ENCODE assay signal across 9 cellular contexts in genomic region chr1:109307363-109308021, GRCh38. TPM values are rescaled to one million over a fixed set of nuclear protein-coding genes. Genes with fewer than 3 reads are reported as not detected.
DNase-seq lines count a peak whose midpoint lies in the region; ATAC-seq, FAIRE-seq and TF ChIP-seq lines count a peak whose summit lies in the region.
"Had no signal": no experiment of that assay in that cellular context is flagged by ENCODE, and none has a peak within 500 bp of the region (broad histone marks: within the 10 kb centered on the region; RNA-seq: fewer than 3 reads in every experiment).

No MANE protein-coding gene starts in this region.

- no peak for ATAC-seq in GM21529 (IDR thresholded peaks at IDR 0.05; ENCODE audit: unreplicated experiment)
- no peak for ATAC-seq in GM18870 (IDR thresholded peaks at IDR 0.05; ENCODE audit: unreplicated experiment)

- DNase-seq in G401 (ENCODE audit: low spot score) (peak; percentile 34), NCI-H345 (lab: John Stamatoyannopoulos, UW) (peak; percentile 83), nucleus accumbens (lab: John Stamatoyannopoulos, UW) (peak in 35 of 56 donors; percentile 16 to 69 (median 37)), DMS114 treated with DMSO at 0.1 percent for 48 hours (lab: John Stamatoyannopoulos, UW; ENCODE audit: unreplicated experiment) (no peak), GM12892 (ENCODE audit: insufficient read length) (no peak)

- H3K9me3 ChIP-seq in duodenal mucosa (ENCODE audit: control insufficient read depth in 1 of 2, low read length in 2 of 2) = no peaks in the 10 kb centered on the region

- TF ChIP-seq POLR2A in GM12892 (IDR thresholded peaks at IDR 0.05; ENCODE audit: low read depth, low read length) = no peak

- H3K4me3 ChIP-seq in duodenal mucosa (ENCODE audit: low read depth in 1 of 2, low read length in 2 of 2) = no peak overlapping the region

- FAIRE-seq in GM12892 (lab: Jason Lieb, UNC) = no peak

- H3K4me1 ChIP-seq in duodenal mucosa (ENCODE audit: control insufficient read depth in 1 of 2, insufficient read depth in 2 of 2, low read length in 2 of 2) = peaks cover 16 to 18% of the 10 kb centered on the region in 2 donors

- H3K36me3 ChIP-seq in duodenal mucosa (ENCODE audit: control insufficient read depth in 1 of 2, insufficient read depth in 2 of 2, low read length in 2 of 2) = peaks cover 0 to 5% of the 10 kb centered on the region in 2 donors

- peak overlapping the region in 1 of 2 donors; percentile 5 for H3K9ac ChIP-seq in duodenal mucosa (ENCODE audit: low read depth in 1 of 2, low read length in 2 of 2)

- in situ Hi-C loops in G401 (cut with HindIII; ENCODE audit: low sequenced_read_pairs) = no loop called here

- no peaks in the 10 kb centered on the region for H3K27me3 ChIP-seq in duodenal mucosa (ENCODE audit: control insufficient read depth in 1 of 2, insufficient read depth in 2 of 2, low read length in 2 of 2)

- peak overlapping the region; percentile 34 for H3K27ac ChIP-seq in duodenal mucosa (ENCODE audit: low read depth, low read length)

RNA-seq across cellular contexts. Expression of gene MYBPHL, which starts 0.7 kb away (rescaled TPM):
- 0.18 TPM in 1 of 2 replicates, not detected in the other for total RNA-seq in G401 (2014; rRNA removed; shearing (Covaris generic))
- not detected for polyA plus RNA-seq in GM12892 (2012; ENCODE audit: missing spikeins)
- total RNA-seq: liver had no signal
- polyA plus RNA-seq: liver had no signal

RNA-seq across cellular contexts. Expression of gene PSRC1, which starts 24.5 kb away (rescaled TPM):
- total RNA-seq in G401 (2014; rRNA removed; shearing (Covaris generic)) = 46.8 and 58.2 TPM in 2 replicates
- 2.4 TPM for polyA plus RNA-seq in GM12892 (2012; ENCODE audit: missing spikeins)

RNA-seq across cellular contexts. Expression of gene CELSR2, which starts 58.2 kb away (rescaled TPM):
- 4.2 and 5.0 TPM in 2 replicates for total RNA-seq in G401 (2014; rRNA removed; shearing (Covaris generic))
- polyA plus RNA-seq in GM12892 (2012; ENCODE audit: missing spikeins) = 0.25 TPM

Comparison
In these comparisons a context has a peak if more than half of its experiments do, and no peak if none do; other contexts are left out.
1. DNase-seq: peak in G401 (single experiment), NCI-H345 (single experiment) and nucleus accumbens (35 of 56); none in DMS114 treated with DMSO at 0.1 percent for 48 hours (single experiment) and GM12892 (single experiment).